In the genomic region with DNA sequence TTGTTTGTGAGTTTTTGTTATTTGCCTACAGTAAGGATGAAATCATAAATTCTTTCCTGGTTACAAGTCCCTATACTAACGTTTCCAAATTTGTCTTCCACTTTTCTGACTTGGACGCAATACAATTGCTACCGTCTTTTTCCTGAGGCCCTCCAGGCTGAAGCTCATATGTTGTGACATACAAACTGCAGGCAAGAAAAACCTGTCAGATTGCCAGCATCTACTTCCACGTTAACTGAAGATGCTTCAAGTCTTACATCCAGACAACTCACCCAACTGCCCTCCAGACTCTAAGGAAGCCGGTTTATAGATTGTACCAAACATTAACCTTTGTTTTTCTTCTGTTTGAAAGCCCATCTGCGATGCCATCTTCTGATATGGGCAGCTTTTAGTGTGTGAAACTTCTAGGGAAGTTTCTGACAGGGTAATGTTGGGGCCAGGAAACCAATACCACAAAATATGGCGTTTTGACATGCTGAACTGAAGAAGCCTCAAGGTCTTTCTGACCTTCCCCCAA, we compare ENCODE assay signal across 9 cellular contexts. TPM values are rescaled to one million over a fixed set of nuclear protein-coding genes. Genes with fewer than 3 reads are reported as not detected.
A peak's percentile ranks its signal among the peaks of the same experiment; 100 is the strongest.
DNase-seq lines count a peak whose midpoint lies in the region; ATAC-seq and TF ChIP-seq lines count a peak whose summit lies in the region.
"Had no signal": no experiment of that assay in that cellular context is flagged by ENCODE, and none has a peak within 500 bp of the region (broad histone marks: within the 10 kb centered on the region; RNA-seq: fewer than 3 reads in every experiment).

No MANE protein-coding gene starts in this region.

- peak; percentile 55 for ATAC-seq in HG03064 (IDR thresholded peaks at IDR 0.05; ENCODE audit: low read depth, unreplicated experiment)
- peak; percentile 77 for ATAC-seq in naive thymus-derived CD4-positive, alpha-beta T cell

- peak overlapping the region; percentile 48 for H3K27ac ChIP-seq in naive thymus-derived CD4-positive, alpha-beta T cell (ENCODE audit: low read depth, low read length)
- no peak overlapping the region for H3K27ac ChIP-seq in vagina
- H3K27ac ChIP-seq: left ventricle myocardium inferior had no signal

- no peak overlapping the region for H3K4me3 ChIP-seq in naive thymus-derived CD4-positive, alpha-beta T cell (ENCODE audit: low read length)
- H3K4me3 ChIP-seq in vagina, result no peak overlapping the region
- H3K4me3 ChIP-seq: left ventricle myocardium inferior had no signal

- POLR2A ChIA-PET in activated CD4-positive, alpha-beta memory T cell treated with anti-CD3 and anti-CD28 coated beads for 36 hours (lab: Charles Lee), result interaction anchor here (1.1 kb wide), 1 partner anchor 20 kb away, joined by 3 read pairs; no protein-coding TSS in a partner anchor
- POLR2A ChIA-PET in naive thymus-derived CD4-positive, alpha-beta T cell (lab: Charles Lee), result interaction anchor here (1.6 kb wide), 1 partner anchor 21 kb away, joined by 6 read pairs; the partner anchor contains the start of gene RNF11

- no peaks in the 10 kb centered on the region for H3K9me3 ChIP-seq in naive thymus-derived CD4-positive, alpha-beta T cell (ENCODE audit: control insufficient read depth in 2 of 3, low read length in 3 of 3)
- no peaks in the 10 kb centered on the region for H3K9me3 ChIP-seq in vagina
- H3K9me3 ChIP-seq: left ventricle myocardium inferior had no signal

- peak; percentile 75 for DNase-seq in GF-D8 (lab: John Stamatoyannopoulos, UW)
- DNase-seq in activated CD4-positive, alpha-beta memory T cell treated with anti-CD3 and anti-CD28 coated beads for 36 hours, result peak; percentile 22
- peak in 2 of 9 donors; percentile 11 to 13 for DNase-seq in naive thymus-derived CD4-positive, alpha-beta T cell
- DNase-seq in LoVo (ENCODE audit: low spot score), result no peak
- no peak for DNase-seq in vagina (ENCODE audit: extremely low spot score in 2 of 2)
- no peak for DNase-seq in NCI-H1092 treated with DMSO at 0.1 percent for 48 hours (lab: John Stamatoyannopoulos, UW)
- no peak for DNase-seq in stimulated activated naive CD4-positive, alpha-beta T cell (lab: John Stamatoyannopoulos, UW)
- DNase-seq: left ventricle myocardium inferior had no signal

- H3K4me1 ChIP-seq in naive thymus-derived CD4-positive, alpha-beta T cell (ENCODE audit: control insufficient read depth in 2 of 2, insufficient read depth in 2 of 2, low read length in 2 of 2), result peaks cover 0 to 8% of the 10 kb centered on the region in 2 donors
- peaks cover 17% of the 10 kb centered on the region for H3K4me1 ChIP-seq in vagina
- H3K4me1 ChIP-seq: left ventricle myocardium inferior had no signal

- no peak overlapping the region for H3K4me3 Mint-ChIP-seq in activated CD4-positive, alpha-beta memory T cell treated with anti-CD3 and anti-CD28 coated beads for 36 hours
- peak overlapping the region in 7 of 10 donors; percentile 4 to 52 (median 35) for H3K4me3 Mint-ChIP-seq in naive thymus-derived CD4-positive, alpha-beta T cell

- H3K9me3 Mint-ChIP-seq in activated CD4-positive, alpha-beta memory T cell treated with anti-CD3 and anti-CD28 coated beads for 36 hours, result no peaks in the 10 kb centered on the region
- H3K9me3 Mint-ChIP-seq in naive thymus-derived CD4-positive, alpha-beta T cell, result no peaks in the 10 kb centered on the region

- no peaks in the 10 kb centered on the region for H3K27me3 Mint-ChIP-seq in activated CD4-positive, alpha-beta memory T cell treated with anti-CD3 and anti-CD28 coated beads for 36 hours
- no peaks in the 10 kb centered on the region for H3K27me3 Mint-ChIP-seq in naive thymus-derived CD4-positive, alpha-beta T cell

- no peak for TF ChIP-seq CTCF in vagina (IDR thresholded peaks at IDR 0.05)

- no peaks in the 10 kb centered on the region for H3K27me3 ChIP-seq in naive thymus-derived CD4-positive, alpha-beta T cell (ENCODE audit: control insufficient read depth in 2 of 2, insufficient read depth in 2 of 2, low read length in 2 of 2)
- H3K27me3 ChIP-seq in vagina, result no peaks in the 10 kb centered on the region

- H3K36me3 ChIP-seq in naive thymus-derived CD4-positive, alpha-beta T cell (ENCODE audit: control insufficient read depth in 2 of 3, insufficient read depth in 3 of 3, low read length in 3 of 3), result no peaks in the 10 kb centered on the region
- H3K36me3 ChIP-seq in vagina, result no peaks in the 10 kb centered on the region
- H3K36me3 ChIP-seq: left ventricle myocardium inferior had no signal

- CTCF ChIA-PET in activated CD4-positive, alpha-beta memory T cell treated with anti-CD3 and anti-CD28 coated beads for 36 hours (lab: Charles Lee), result interaction anchor here (1.5 to 2.2 kb wide), 2 partner anchors 26 to 83 kb away, joined by 4 to 5 read pairs; no protein-coding TSS in a partner anchor
- CTCF ChIA-PET in naive thymus-derived CD4-positive, alpha-beta T cell (lab: Charles Lee), result no interaction called here

- H3K4me1 Mint-ChIP-seq in activated CD4-positive, alpha-beta memory T cell treated with anti-CD3 and anti-CD28 coated beads for 36 hours (ENCODE audit: low read depth), result peaks cover 21% of the 10 kb centered on the region
- peaks cover 18 to 23% (median 20%) of the 10 kb centered on the region in 7 donors for H3K4me1 Mint-ChIP-seq in naive thymus-derived CD4-positive, alpha-beta T cell

- no peaks in the 10 kb centered on the region for H3K36me3 Mint-ChIP-seq in activated CD4-positive, alpha-beta memory T cell treated with anti-CD3 and anti-CD28 coated beads for 36 hours
- no peaks in the 10 kb centered on the region for H3K36me3 Mint-ChIP-seq in naive thymus-derived CD4-positive, alpha-beta T cell

- H3K27ac Mint-ChIP-seq in activated CD4-positive, alpha-beta memory T cell treated with anti-CD3 and anti-CD28 coated beads for 36 hours, result peak overlapping the region; percentile 23
- H3K27ac Mint-ChIP-seq in naive thymus-derived CD4-positive, alpha-beta T cell, result peak overlapping the region; percentile 6 to 78 (median 66)

- TF ChIP-seq POLR2A in vagina (IDR thresholded peaks at IDR 0.05), result no peak

- intact Hi-C loops in activated CD4-positive, alpha-beta memory T cell treated with anti-CD3 and anti-CD28 coated beads for 36 hours (cut with micrococcal nuclease), result loop anchor here (2.0 to 5.0 kb wide), 2 partner anchors 22 to 83 kb away; partner anchors contain the start of gene RNF11
- intact Hi-C loops in naive thymus-derived CD4-positive, alpha-beta T cell (cut with micrococcal nuclease), result loop anchor here in 1 of 2 donors (2.0 kb wide), 2 partner anchors 18 to 82 kb away; no protein-coding TSS in a partner anchor
- intact Hi-C loops in vagina (cut with DNase I), result no loop called here

RNA-seq across cellular contexts. Expression of gene RNF11, which starts 21.4 kb away (rescaled TPM):
- total RNA-seq in activated CD4-positive, alpha-beta memory T cell treated with anti-CD3 and anti-CD28 coated beads for 36 hours, result 10 to 100 TPM; 26.3 to 31.9 TPM
- total RNA-seq in naive thymus-derived CD4-positive, alpha-beta T cell, result 10 to 100 TPM; 23.3 to 64.0 (median 42.9) TPM
- 10 to 100 TPM; 22.8 to 34.2 TPM for polyA plus RNA-seq in naive thymus-derived CD4-positive, alpha-beta T cell
- 73.9 TPM for total RNA-seq in vagina

Comparison
In these comparisons a context has a peak if more than half of its experiments do, and no peak if none do; other contexts are left out.
1. DNase-seq: peak in GF-D8 (single experiment) and activated CD4-positive, alpha-beta memory T cell treated with anti-CD3 and anti-CD28 coated beads for 36 hours (single experiment); none in LoVo (single experiment), vagina (0 of 2), NCI-H1092 treated with DMSO at 0.1 percent for 48 hours (single experiment) and stimulated activated naive CD4-positive, alpha-beta T cell (0 of 6).